In genomic region chr14:99564256-99564902, GRCh38 we compare ENCODE assay signal across 10 cellular contexts. TPM values are rescaled to one million over a fixed set of nuclear protein-coding genes. Genes with fewer than 3 reads are reported as not detected.
DNase-seq lines count a peak whose midpoint lies in the region; ATAC-seq and TF ChIP-seq lines count a peak whose summit lies in the region.
"Had no signal": no experiment of that assay in that cellular context is flagged by ENCODE, and none has a peak within 500 bp of the region (broad histone marks: within the 10 kb centered on the region; RNA-seq: fewer than 3 reads in every experiment).

No MANE protein-coding gene starts in this region.

- H3K4me3 ChIP-seq in CD8-positive, alpha-beta memory T cell (ENCODE audit: low read length) = no peak overlapping the region

- H3K27me3 Mint-ChIP-seq in chondrocyte (ENCODE audit: low read depth) = no peaks in the 10 kb centered on the region
- H3K27me3 Mint-ChIP-seq in CD8-positive, alpha-beta memory T cell = no peaks in the 10 kb centered on the region
- no peaks in the 10 kb centered on the region for H3K27me3 Mint-ChIP-seq in T-cell
- H3K27me3 Mint-ChIP-seq: T-helper 17 cell had no signal

- H3K27me3 ChIP-seq in CD8-positive, alpha-beta memory T cell (ENCODE audit: insufficient read depth, low read length, poor library complexity, severe bottlenecking) = no peaks in the 10 kb centered on the region

- H3K9me3 Mint-ChIP-seq in chondrocyte (ENCODE audit: low read depth) = no peaks in the 10 kb centered on the region
- no peaks in the 10 kb centered on the region for H3K9me3 Mint-ChIP-seq in CD8-positive, alpha-beta memory T cell
- no peaks in the 10 kb centered on the region for H3K9me3 Mint-ChIP-seq in T-cell

- no peak for ATAC-seq in GM21737 (IDR thresholded peaks at IDR 0.05; ENCODE audit: unreplicated experiment)
- no peak for ATAC-seq in GM18868 (IDR thresholded peaks at IDR 0.05; ENCODE audit: unreplicated experiment)
- no peak for ATAC-seq in T-cell (replicated peaks in 1 of 4)
- ATAC-seq: T-helper 17 cell had no signal

- DNase-seq in NCI-H2081 treated with DMSO at 0.1 percent for 48 hours (lab: John Stamatoyannopoulos, UW) (peak; percentile 85), chondrocyte (ENCODE audit: low spot score) (no peak), midbrain (lab: John Stamatoyannopoulos, UW) (peak; percentile 72), T-cell (no peak)
- DNase-seq in CD8-positive, alpha-beta memory T cell = no peak
- DNase-seq: T-helper 17 cell had no signal

- no peaks in the 10 kb centered on the region for H3K4me1 ChIP-seq in CD8-positive, alpha-beta memory T cell (ENCODE audit: insufficient read depth, low read length)

- TF ChIP-seq CTCF in 22Rv1 (IDR thresholded peaks at IDR 0.05) (no peak), chondrocyte (IDR thresholded peaks at IDR 0.05) (no peak)

- POLR2A ChIA-PET in CD8-positive, alpha-beta memory T cell (lab: Charles Lee) = no interaction called here
- POLR2A ChIA-PET in T-cell (lab: Charles Lee) = no interaction called here

- peak overlapping the region; percentile 12; the same call in 1 of the 2 replicates for H3K27ac ChIP-seq in 22Rv1
- no peak overlapping the region for H3K27ac ChIP-seq in CD8-positive, alpha-beta memory T cell (ENCODE audit: low read depth, low read length)

- H3K4me3 Mint-ChIP-seq in chondrocyte (ENCODE audit: unreplicated experiment) = peak overlapping the region; percentile 16
- no peak overlapping the region for H3K4me3 Mint-ChIP-seq in CD8-positive, alpha-beta memory T cell
- no peak overlapping the region for H3K4me3 Mint-ChIP-seq in T-cell
- H3K4me3 Mint-ChIP-seq: B cell, T-helper 17 cell had no signal

- peaks cover 1% of the 10 kb centered on the region for H3K36me3 Mint-ChIP-seq in chondrocyte (ENCODE audit: low read depth)
- no peaks in the 10 kb centered on the region for H3K36me3 Mint-ChIP-seq in CD8-positive, alpha-beta memory T cell
- H3K36me3 Mint-ChIP-seq in T-cell = peaks cover 3% of the 10 kb centered on the region

- CTCF ChIA-PET in CD8-positive, alpha-beta memory T cell (lab: Charles Lee) = no interaction called here
- CTCF ChIA-PET in T-cell (lab: Charles Lee) = no interaction called here

- H3K9me3 ChIP-seq in CD8-positive, alpha-beta memory T cell (ENCODE audit: low read length) = no peaks in the 10 kb centered on the region

- H3K36me3 ChIP-seq in CD8-positive, alpha-beta memory T cell (ENCODE audit: insufficient read depth, low read length) = no peaks in the 10 kb centered on the region

- H3K27ac Mint-ChIP-seq in chondrocyte (ENCODE audit: unreplicated experiment) = peak overlapping the region; percentile 29
- H3K27ac Mint-ChIP-seq in CD8-positive, alpha-beta memory T cell = peak overlapping the region in 1 of 8 donors; percentile 33
- H3K27ac Mint-ChIP-seq in T-cell = no peak overlapping the region
- H3K27ac Mint-ChIP-seq: B cell, T-helper 17 cell had no signal

- H3K4me1 Mint-ChIP-seq in chondrocyte (ENCODE audit: low read depth) = peaks cover 51% of the 10 kb centered on the region
- peaks cover 0 to 14% (median 5%) of the 10 kb centered on the region in 3 donors for H3K4me1 Mint-ChIP-seq in CD8-positive, alpha-beta memory T cell
- H3K4me1 Mint-ChIP-seq in T-cell = peaks cover 0 to 7% (median 3%) of the 10 kb centered on the region in 3 donors
- H3K4me1 Mint-ChIP-seq: B cell had no signal

RNA-seq across cellular contexts. Expression of gene CCDC85C, which starts 39.6 kb away (rescaled TPM):
- total RNA-seq in chondrocyte = 4.0 to 7.0 TPM (median 6.5 TPM) in 3 replicates
- total RNA-seq in CD8-positive, alpha-beta memory T cell = 1 to 10 TPM; 4.2 to 5.3 TPM
- polyA plus RNA-seq in CD8-positive, alpha-beta memory T cell = 1.2 TPM
- total RNA-seq in T-cell = 10 to 100 TPM in 1 of 5 donors, 1 to 10 TPM in 4; 6.6 to 12.0 (median 9.1) TPM

Comparison
In these comparisons a context has a peak if more than half of its experiments do, and no peak if none do; other contexts are left out.
1. DNase-seq: peak in NCI-H2081 treated with DMSO at 0.1 percent for 48 hours (single experiment) and midbrain (single experiment); none in chondrocyte (single experiment), CD8-positive, alpha-beta memory T cell (0 of 5) and T-cell (0 of 34).